8 cellular contexts compared by ENCODE assay signal in genomic region chr17:44307387-44308186, GRCh38. TPM values are rescaled to one million over a fixed set of nuclear protein-coding genes. Genes with fewer than 3 reads are reported as not detected.
DNase-seq lines count a peak whose midpoint lies in the region; ATAC-seq and TF ChIP-seq lines count a peak whose summit lies in the region.

No MANE protein-coding gene starts in this region.

- 2 to 3% methylated on average over 26 of the region's 26 CpGs for WGBS in heart right ventricle, 2 donors

- H3K9me3 ChIP-seq in heart right ventricle, result no peaks in the 10 kb centered on the region

- no peak overlapping the region for H2AFZ ChIP-seq in KMS-11 (ENCODE audit: low read depth)

- no peak overlapping the region for H3K9ac ChIP-seq in KMS-11

- H3K36me3 Mint-ChIP-seq in activated CD8-positive, alpha-beta T cell treated with anti-CD3 and anti-CD28 coated beads for 36 hours (ENCODE audit: low read depth), result no peaks in the 10 kb centered on the region

- H3K27ac ChIP-seq in KMS-11 (no peak overlapping the region), heart right ventricle (peak overlapping the region in 3 of 10 donors; percentile 26 to 53 (median 49))

- no peaks in the 10 kb centered on the region for H3K79me2 ChIP-seq in KMS-11 (ENCODE audit: insufficient read depth, low read depth)

- POLR2A ChIA-PET in activated CD8-positive, alpha-beta T cell treated with anti-CD3 and anti-CD28 coated beads for 36 hours (lab: Charles Lee), result interaction anchor here (1.0 to 1.2 kb wide), 2 partner anchors 9 to 24 kb away, joined by 3 read pairs; no protein-coding TSS in a partner anchor

- peaks cover 9% of the 10 kb centered on the region for H3K4me1 Mint-ChIP-seq in activated CD8-positive, alpha-beta T cell treated with anti-CD3 and anti-CD28 coated beads for 36 hours (ENCODE audit: low read depth)

- H4K20me1 ChIP-seq in KMS-11 (ENCODE audit: insufficient read depth), result no peaks in the 10 kb centered on the region

- H3K27me3 ChIP-seq in KMS-11 (ENCODE audit: insufficient read depth, low read depth) (peaks cover 57% of the 10 kb centered on the region), heart right ventricle (peaks cover 0 to 48% (median 20%) of the 10 kb centered on the region in 7 donors)

- H3K4me2 ChIP-seq in KMS-11, result peak overlapping the region; percentile 51; the same call in 1 of the 2 replicates

- CTCF ChIA-PET in activated CD8-positive, alpha-beta T cell treated with anti-CD3 and anti-CD28 coated beads for 36 hours (lab: Charles Lee), result interaction anchor here (0.8 kb wide), 1 partner anchor 9 kb away, joined by 4 read pairs; no protein-coding TSS in a partner anchor

- H3K27me3 Mint-ChIP-seq in activated CD8-positive, alpha-beta T cell treated with anti-CD3 and anti-CD28 coated beads for 36 hours, result peaks cover 19% of the 10 kb centered on the region

- intact Hi-C loops in activated CD8-positive, alpha-beta T cell treated with anti-CD3 and anti-CD28 coated beads for 36 hours (cut with micrococcal nuclease), result no loop called here
- intact Hi-C loops in heart right ventricle (cut with DNase I), result loop anchor here in 1 of 10 donors (5.0 kb wide), 1 partner anchor 80 kb away; no protein-coding TSS in a partner anchor

- DNase-seq in COLO668 (lab: John Stamatoyannopoulos, UW; ENCODE audit: unreplicated experiment) (peak; percentile 36), heart right ventricle (peak in 1 of 2 donors; percentile 45), pons (ENCODE audit: low spot score) (peak; percentile 88)
- DNase-seq in activated CD8-positive, alpha-beta T cell treated with anti-CD3 and anti-CD28 coated beads for 36 hours, result no peak

- ATAC-seq in activated CD8-positive, alpha-beta T cell treated with anti-CD3 and anti-CD28 coated beads for 36 hours, result peak; percentile 27
- ATAC-seq in heart right ventricle (peak in 7 of 8 donors; percentile 59 to 86 (median 79)), HG02870 (IDR thresholded peaks at IDR 0.05; ENCODE audit: unreplicated experiment) (no peak), GM18867 (IDR thresholded peaks at IDR 0.05; ENCODE audit: unreplicated experiment) (no peak), HG02610 (IDR thresholded peaks at IDR 0.05; ENCODE audit: unreplicated experiment) (no peak)

- no peak overlapping the region for H3K27ac Mint-ChIP-seq in activated CD8-positive, alpha-beta T cell treated with anti-CD3 and anti-CD28 coated beads for 36 hours

- TF ChIP-seq CTCF in KMS-11 (conservative IDR thresholded peaks at IDR 0.05; ENCODE audit: low read depth, low read length) (no peak), heart right ventricle (IDR thresholded peaks at IDR 0.05) (no peak)
- TF ChIP-seq CTCF in activated CD8-positive, alpha-beta T cell treated with anti-CD3 and anti-CD28 coated beads for 36 hours (IDR thresholded peaks at IDR 0.05), result no peak

- H3K4me3 Mint-ChIP-seq in activated CD8-positive, alpha-beta T cell treated with anti-CD3 and anti-CD28 coated beads for 36 hours, result peak overlapping the region; percentile 18

- H3K36me3 ChIP-seq in KMS-11 (ENCODE audit: insufficient read depth), result no peaks in the 10 kb centered on the region
- H3K36me3 ChIP-seq in heart right ventricle, result no peaks in the 10 kb centered on the region

- H3K9me3 Mint-ChIP-seq in activated CD8-positive, alpha-beta T cell treated with anti-CD3 and anti-CD28 coated beads for 36 hours, result no peaks in the 10 kb centered on the region

- H3K4me3 ChIP-seq in KMS-11 (IDR thresholded peaks at IDR 0.05; ENCODE audit: insufficient read depth, low read depth, low read length), result no peak overlapping the region
- peak overlapping the region; percentile 7 to 64 (median 52) for H3K4me3 ChIP-seq in heart right ventricle

- H3K4me1 ChIP-seq in KMS-11 (ENCODE audit: low read depth, poor library complexity, severe bottlenecking) (peaks cover 6% of the 10 kb centered on the region), heart right ventricle (peaks cover 4 to 24% (median 17%) of the 10 kb centered on the region in 9 donors)

RNA-seq across cellular contexts. Expression of gene RUNDC3A, which starts 0.8 kb away (rescaled TPM):
- under 1 TPM in 1 of 2 experiments, not detected in 1; 0.22 TPM for total RNA-seq in activated CD8-positive, alpha-beta T cell treated with anti-CD3 and anti-CD28 coated beads for 36 hours
- total RNA-seq in heart right ventricle, result 1 to 10 TPM in 4 of 10 donors, under 1 TPM in 5, not detected in 1; 0.15 to 1.9 (median 0.69) TPM
- polyA plus RNA-seq in heart right ventricle, result under 1 TPM in 1 of 2 donors, not detected in 1; 0.38 TPM

RNA-seq across cellular contexts. Expression of gene SLC25A39, which starts 17.0 kb away (rescaled TPM):
- total RNA-seq in activated CD8-positive, alpha-beta T cell treated with anti-CD3 and anti-CD28 coated beads for 36 hours, result 100 to 1,000 TPM; 149 to 153 TPM
- 10 to 100 TPM; 36.3 to 54.7 (median 43.1) TPM for total RNA-seq in heart right ventricle
- polyA plus RNA-seq in heart right ventricle, result 100 to 1,000 TPM in 1 of 2 donors, 10 to 100 TPM in 1; 81.8 to 105 TPM

RNA-seq across cellular contexts. Expression of gene GRN, which starts 37.5 kb away (rescaled TPM):
- total RNA-seq in activated CD8-positive, alpha-beta T cell treated with anti-CD3 and anti-CD28 coated beads for 36 hours, result 10 to 100 TPM; 34.8 to 35.5 TPM
- 100 to 1,000 TPM; 113 to 303 (median 154) TPM for total RNA-seq in heart right ventricle
- 100 to 1,000 TPM in 1 of 2 donors, 10 to 100 TPM in 1; 41.5 to 103 TPM for polyA plus RNA-seq in heart right ventricle

RNA-seq across cellular contexts. Expression of gene SLC4A1, which starts 39.7 kb away (rescaled TPM):
- not detected for total RNA-seq in activated CD8-positive, alpha-beta T cell treated with anti-CD3 and anti-CD28 coated beads for 36 hours
- total RNA-seq in heart right ventricle, result 1 to 10 TPM in 2 of 10 donors, under 1 TPM in 8; 0.11 to 2.4 (median 0.53) TPM
- under 1 TPM in 1 of 2 donors, not detected in 1; 0.06 TPM for polyA plus RNA-seq in heart right ventricle

RNA-seq across cellular contexts. Expression of gene FAM171A2, which starts 56.1 kb away (rescaled TPM):
- under 1 TPM; 0.43 to 0.78 TPM for total RNA-seq in activated CD8-positive, alpha-beta T cell treated with anti-CD3 and anti-CD28 coated beads for 36 hours
- total RNA-seq in heart right ventricle, result under 1 TPM; 0.25 to 0.95 (median 0.46) TPM
- polyA plus RNA-seq in heart right ventricle, result under 1 TPM; 0.29 to 0.57 TPM

Comparison
In these comparisons a context has a peak if more than half of its experiments do, and no peak if none do; other contexts are left out.
1. ATAC-seq: peak in activated CD8-positive, alpha-beta T cell treated with anti-CD3 and anti-CD28 coated beads for 36 hours (single experiment) and heart right ventricle (7 of 8); none in HG02870 (single experiment), GM18867 (single experiment) and HG02610 (single experiment).